Comparison of ENCODE assay signal across 14 cellular contexts in the genomic region with DNA sequence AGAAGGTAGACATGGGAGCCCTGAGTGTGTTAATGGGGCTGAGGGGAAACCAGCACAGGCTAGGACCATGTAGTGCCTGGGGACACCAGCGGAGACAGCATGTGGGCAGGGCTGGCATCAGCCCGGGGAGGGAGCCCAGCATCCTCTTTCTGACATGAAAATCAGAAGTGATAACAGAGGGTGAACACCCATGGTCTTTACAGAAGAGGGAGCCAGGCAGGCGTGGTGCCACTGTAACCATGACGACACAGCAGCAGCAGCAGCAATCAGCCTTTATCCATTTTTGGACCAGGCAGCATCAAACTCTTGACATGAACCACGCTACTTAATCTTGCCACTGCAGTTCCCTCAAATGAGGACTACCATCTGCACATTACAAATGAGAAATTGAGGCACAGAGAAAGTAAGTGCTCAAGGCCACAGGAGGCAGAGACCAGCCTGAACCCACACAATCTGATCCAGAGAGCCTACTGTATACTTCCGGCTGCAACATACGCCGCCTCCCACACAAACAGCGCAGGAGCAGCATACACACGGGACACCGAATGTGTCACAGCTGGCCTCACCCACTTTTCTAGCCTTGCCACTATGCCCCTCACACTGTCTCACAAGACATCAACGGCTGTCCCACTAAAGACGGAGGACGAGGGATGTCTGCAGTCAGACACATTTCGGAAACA. TPM values are rescaled to one million over a fixed set of nuclear protein-coding genes. Genes with fewer than 3 reads are reported as not detected.
DNase-seq lines count a peak whose midpoint lies in the region; ATAC-seq, FAIRE-seq and TF ChIP-seq lines count a peak whose summit lies in the region.
"Had no signal": no experiment of that assay in that cellular context is flagged by ENCODE, and none has a peak within 500 bp of the region (broad histone marks: within the 10 kb centered on the region; RNA-seq: fewer than 3 reads in every experiment).

No MANE protein-coding gene starts in this region.

- TF ChIP-seq RAD21 in IMR-90 (IDR thresholded peaks at IDR 0.05; ENCODE audit: low read length), result no peak

- FAIRE-seq in RCC 7860 (lab: Jason Lieb, UNC), result no peak
- FAIRE-seq: endometrium had no signal

- peaks cover 59% of the 10 kb centered on the region for H3K4me1 Mint-ChIP-seq in chondrocyte (ENCODE audit: low read depth)

- POLR2A ChIA-PET in IMR-90 (lab: Charles Lee; ENCODE audit: unreplicated experiment), result no interaction called here

- 85% methylated on average over 4 of the region's 15 CpGs; no CpG with 5 or more reads in 1 of the 2 experiments for WGBS in IMR-90 (ENCODE audit: extremely low coverage in 2 of 2, insufficient read length in 1 of 2), 2 experiments
- no CpG with 5 or more reads among the region's 15 CpGs for WGBS in trophoblast cell (ENCODE audit: extremely low coverage, insufficient coverage, insufficient read length)

- no peak overlapping the region for H2BK15ac ChIP-seq in IMR-90 (ENCODE audit: low read depth, low read length)

- H3K36me3 ChIP-seq in IMR-90 (ENCODE audit: control insufficient read depth, insufficient read depth, low read length) (peaks cover 4% of the 10 kb centered on the region), trophoblast cell (ENCODE audit: control insufficient read depth in 1 of 2, insufficient read depth in 2 of 2, low read length in 2 of 2) (no peaks in the 10 kb centered on the region)

- peaks cover 7% of the 10 kb centered on the region for H3K79me2 ChIP-seq in trophoblast cell (ENCODE audit: control insufficient read depth, insufficient read depth, low read length, poor library complexity)

- no TSS peak for BruUV-seq in IMR-90 (replicated peaks; lab: Mats Ljungman, UMichigan)

- no peak overlapping the region for H4K5ac ChIP-seq in IMR-90 (ENCODE audit: low read depth, low read length)

- no peak overlapping the region for H3K14ac ChIP-seq in IMR-90 (replicated peaks; ENCODE audit: low read depth, low read length)
- H3K14ac ChIP-seq in trophoblast cell (ENCODE audit: low read length), result no peak overlapping the region

- H2AFZ ChIP-seq in IMR-90 (replicated peaks; ENCODE audit: low read length, poor library complexity) (no peak overlapping the region), trophoblast cell (ENCODE audit: insufficient read depth, low read length, poor library complexity) (no peak overlapping the region)

- H2BK12ac ChIP-seq in trophoblast cell (ENCODE audit: low read length), result no peak overlapping the region

- TF ChIP-seq CTCF in IMR-90 (conservative IDR thresholded peaks at IDR 0.05; ENCODE audit: low read depth, low read length) (no peak), chondrocyte (IDR thresholded peaks at IDR 0.05) (no peak)

- no peaks in the 10 kb centered on the region for H3K9me3 ChIP-seq in IMR-90 (ENCODE audit: control insufficient read depth, insufficient read depth, low read length)
- peaks cover 3% of the 10 kb centered on the region for H3K9me3 ChIP-seq in trophoblast cell (ENCODE audit: insufficient read depth, low read depth, low read length)
- H3K9me3 ChIP-seq: gastroesophageal sphincter had no signal

- H3K27ac Mint-ChIP-seq in chondrocyte (ENCODE audit: unreplicated experiment), result peak overlapping the region; percentile 74

- TF ChIP-seq POLR2A in IMR-90 (IDR thresholded peaks at IDR 0.05; ENCODE audit: low read depth, low read length), result no peak

- H3K79me1 ChIP-seq in IMR-90 (ENCODE audit: low read depth in 1 of 2, low read length in 2 of 2) (peaks cover 33 to 98% of the 10 kb centered on the region in 2 experiments), trophoblast cell (ENCODE audit: low read length) (no peaks in the 10 kb centered on the region)

- ATAC-seq in IMR-90 (ENCODE audit: low read depth) (no peak), sciatic nerve (no peak)
- ATAC-seq: gastroesophageal sphincter had no signal

- H3K4me2 ChIP-seq in IMR-90 (ENCODE audit: low read depth, low read length), result no peak overlapping the region
- no peak overlapping the region for H3K4me2 ChIP-seq in trophoblast cell (ENCODE audit: low read length)

- H3K36me3 Mint-ChIP-seq in chondrocyte (ENCODE audit: low read depth), result peaks cover 1% of the 10 kb centered on the region

- no peak overlapping the region for H2BK120ac ChIP-seq in IMR-90 (ENCODE audit: low read depth, low read length)
- H2BK120ac ChIP-seq in trophoblast cell (ENCODE audit: insufficient read depth, low read length, poor library complexity), result no peak overlapping the region

- H4K91ac ChIP-seq in IMR-90 (ENCODE audit: insufficient read depth, low read depth, low read length), result no peak overlapping the region
- H4K91ac ChIP-seq in trophoblast cell (ENCODE audit: low read depth, low read length), result no peak overlapping the region

- H3K23ac ChIP-seq in IMR-90 (ENCODE audit: low read depth, low read length), result 0 out of 2 replicates have a peak overlapping the region, but pooled peaks have one; percentile 42
- no peak overlapping the region for H3K23ac ChIP-seq in trophoblast cell (ENCODE audit: low read length)

- peaks cover 88% of the 10 kb centered on the region for H4K20me1 ChIP-seq in IMR-90 (ENCODE audit: insufficient read depth, low read length)

- CTCF ChIA-PET in IMR-90 (lab: Yijun Ruan, JAX), result no interaction called here

- DNase-seq in DMS 273 (lab: John Stamatoyannopoulos, UW; ENCODE audit: unreplicated experiment) (peak; percentile 22), DMS 273 treated with DMSO at 0.1 percent for 48 hours (lab: John Stamatoyannopoulos, UW) (no peak), IMR-90 (no peak), chondrocyte (ENCODE audit: low spot score) (no peak), trophoblast cell (no peak), RCC 7860 (ENCODE audit: low spot score) (no peak), DMS153 treated with DMSO at 0.1 percent for 48 hours (lab: John Stamatoyannopoulos, UW; ENCODE audit: unreplicated experiment) (no peak), sciatic nerve (ENCODE audit: low spot score) (no peak)
- DNase-seq: mesendoderm, NCI-H2029 treated with DMSO at 0.1 percent for 48 hours, NCI-H774 had no signal

- no peaks in the 10 kb centered on the region for H3K9me3 Mint-ChIP-seq in chondrocyte (ENCODE audit: low read depth)

- no peak overlapping the region for H3K27ac ChIP-seq in IMR-90 (ENCODE audit: insufficient read depth, low read length)
- H3K27ac ChIP-seq in trophoblast cell (ENCODE audit: low read depth, low read length), result no peak overlapping the region
- H3K27ac ChIP-seq: 22Rv1, gastroesophageal sphincter had no signal

- in situ Hi-C loops in IMR-90 (cut with MboI; ENCODE audit: low sequenced_read_pairs), result no loop called here

- H3K4me1 ChIP-seq in IMR-90 (ENCODE audit: control insufficient read depth, insufficient read depth, low read length), result peaks cover 32% of the 10 kb centered on the region
- H3K4me1 ChIP-seq in trophoblast cell (ENCODE audit: control insufficient read depth in 1 of 2, insufficient read depth in 2 of 2, low read length in 2 of 2), result peaks cover 23 to 25% of the 10 kb centered on the region in 2 experiments

- H3K4me3 ChIP-seq in IMR-90 (ENCODE audit: insufficient read depth, low read depth, low read length), result no peak overlapping the region
- H3K4me3 ChIP-seq in trophoblast cell (ENCODE audit: low read depth, low read length), result no peak overlapping the region
- H3K4me3 ChIP-seq: gastroesophageal sphincter had no signal

- H3K18ac ChIP-seq in IMR-90 (ENCODE audit: low read depth, low read length), result no peak overlapping the region
- H3K18ac ChIP-seq in trophoblast cell (ENCODE audit: low read length), result no peak overlapping the region

- dilution Hi-C loops in IMR-90 (cut with HindIII; ENCODE audit: low sequenced_read_pairs, unreplicated experiment), result no loop called here

- H4K12ac ChIP-seq in trophoblast cell (ENCODE audit: low read depth, low read length), result no peak overlapping the region

- H2BK20ac ChIP-seq in IMR-90 (ENCODE audit: low read depth, low read length), result no peak overlapping the region

- peaks cover 65% of the 10 kb centered on the region for H3K9me1 ChIP-seq in IMR-90 (ENCODE audit: insufficient read depth, low read length)

- no peak overlapping the region for H3K9ac ChIP-seq in IMR-90 (ENCODE audit: low read depth, low read length)
- no peak overlapping the region for H3K9ac ChIP-seq in trophoblast cell (ENCODE audit: low read length)

- H3K56ac ChIP-seq in IMR-90 (ENCODE audit: extremely low read depth, insufficient read depth, low read length), result no peak overlapping the region

- H2BK5ac ChIP-seq in IMR-90 (ENCODE audit: low read depth, low read length, poor library complexity, severe bottlenecking), result no peak overlapping the region
- no peak overlapping the region for H2BK5ac ChIP-seq in trophoblast cell (ENCODE audit: low read depth, low read length, poor library complexity)

- intact Hi-C loops in IMR-90 (cut with micrococcal nuclease), result no loop called here
- intact Hi-C loops in sciatic nerve (cut with DNase I), result no loop called here

- H4K8ac ChIP-seq in IMR-90 (ENCODE audit: low read depth in 2 of 2, low read length in 2 of 2) (no peak overlapping the region), trophoblast cell (ENCODE audit: low read depth, low read length) (no peak overlapping the region)

- no peak overlapping the region for H3K4ac ChIP-seq in IMR-90 (ENCODE audit: low read depth, low read length)
- peak overlapping the region; percentile 7 for H3K4ac ChIP-seq in trophoblast cell (ENCODE audit: low read depth, low read length)

- H3K27me3 Mint-ChIP-seq in chondrocyte (ENCODE audit: low read depth), result no peaks in the 10 kb centered on the region

- H2AK5ac ChIP-seq in IMR-90 (ENCODE audit: low read depth, low read length), result peak overlapping the region; percentile 36; the same call in 1 of the 2 replicates
- no peak overlapping the region for H2AK5ac ChIP-seq in trophoblast cell (ENCODE audit: low read length)

- no peak overlapping the region for H3K4me3 Mint-ChIP-seq in chondrocyte (ENCODE audit: unreplicated experiment)

- no peaks in the 10 kb centered on the region for H3K27me3 ChIP-seq in IMR-90 (ENCODE audit: control insufficient read depth, insufficient read depth, low read length)
- no peaks in the 10 kb centered on the region for H3K27me3 ChIP-seq in trophoblast cell (ENCODE audit: insufficient read depth, low read length)
- H3K27me3 ChIP-seq: gastroesophageal sphincter had no signal

- H2AK9ac ChIP-seq in IMR-90 (replicated peaks; ENCODE audit: low read depth, low read length, poor library complexity), result peak overlapping the region; percentile 3

TF ChIP-seq in IMR-90, 13 proteins besides CTCF, POLR2A, EP300 and RAD21 (continues in another document):
- no peak for TF ChIP-seq BHLHE40 (IDR thresholded peaks at IDR 0.05; ENCODE audit: low read depth, low read length)
- TF ChIP-seq MXI1 (IDR thresholded peaks at IDR 0.05; ENCODE audit: borderline replicate concordance, low read depth, low read length), result no peak
- no peak for TF ChIP-seq CEBPB (IDR thresholded peaks at IDR 0.05; ENCODE audit: low read depth, low read length)
- no peak for TF ChIP-seq CHD1 (IDR thresholded peaks at IDR 0.05; ENCODE audit: low read depth, low read length)
- no peak for TF ChIP-seq MAZ (IDR thresholded peaks at IDR 0.05; ENCODE audit: borderline replicate concordance, low read depth, low read length)

RNA-seq across cellular contexts. Expression of a gene that starts 23.8 kb away (rescaled TPM):
- total RNA-seq in IMR-90 (2012; rRNA removed), result 19.5 and 21.1 TPM in 2 replicates
- 8.2 and 8.6 TPM in 2 replicates for polyA plus RNA-seq in IMR-90 (2012; rRNA removed)
- 5.5 and 9.6 TPM in 2 replicates for polyA plus RNA-seq in IMR-90 (2012; cell fraction: cytosol; rRNA removed)
- polyA plus RNA-seq in IMR-90 (2012; cell fraction: nucleus; rRNA removed; ENCODE audit: low replicate concordance), result 8.9 and 9.8 TPM in 2 replicates
- 27.1 to 35.5 TPM (median 27.7 TPM) in 3 replicates for total RNA-seq in chondrocyte
- 19.7 and 20.9 TPM in 2 replicates for polyA plus RNA-seq in trophoblast cell (2013)
- 39.8 TPM for total RNA-seq in sciatic nerve
